1 cellular context compared by ENCODE assay signal in genomic region chr2:70888925-70889715, GRCh38.
TF ChIP-seq lines count a peak whose summit lies in the region.

No MANE protein-coding gene starts in this region.

TF ChIP-seq in HepG2, 621 proteins besides CTCF, POLR2A, EP300 and RAD21 (continues in another document):
- TF ChIP-seq HBP1 (CRISPR knock-in tag; IDR thresholded peaks at IDR 0.05; ENCODE audit: low read depth) (no peak), ZNF282 (IDR thresholded peaks at IDR 0.05; ENCODE audit: partially characterized antibody) (no peak), MXD4 (CRISPR knock-in tag; IDR thresholded peaks at IDR 0.05) (no peak), ZNF713 (CRISPR knock-in tag; IDR thresholded peaks at IDR 0.05) (no peak), MTF1 (CRISPR knock-in tag; IDR thresholded peaks at IDR 0.05) (no peak), AFF4 (CRISPR knock-in tag; IDR thresholded peaks at IDR 0.05) (no peak), MAFF (IDR thresholded peaks at IDR 0.05; ENCODE audit: low read depth, low read length) (no peak), ZFY (CRISPR knock-in tag; IDR thresholded peaks at IDR 0.05) (peak; percentile 47; the same call in 1 of the 2 replicates), ZNF788 (CRISPR knock-in tag; IDR thresholded peaks at IDR 0.05; ENCODE audit: borderline replicate concordance) (peak; percentile 27; the same call in 1 of the 2 replicates), CENPBD1 (CRISPR knock-in tag; IDR thresholded peaks at IDR 0.05; ENCODE audit: borderline replicate concordance, low read depth) (no peak), ZNF687 (CRISPR knock-in tag; IDR thresholded peaks at IDR 0.05) (peak; percentile 57), ZNF768 (CRISPR knock-in tag; IDR thresholded peaks at IDR 0.05) (peak; percentile 7; the same call in 1 of the 2 replicates), UBTF (CRISPR knock-in tag; IDR thresholded peaks at IDR 0.05) (peak; percentile 66; the same call in 1 of the 2 replicates), CBX1 (IDR thresholded peaks at IDR 0.05; ENCODE audit: low read depth) (no peak), ZNF431 (CRISPR knock-in tag; IDR thresholded peaks at IDR 0.05; ENCODE audit: borderline replicate concordance, low read depth) (no peak), ZFP36L2 (CRISPR knock-in tag; IDR thresholded peaks at IDR 0.05) (no peak), ATF7-NPFF (CRISPR knock-in tag; IDR thresholded peaks at IDR 0.05; ENCODE audit: low read depth) (no peak), NR0B2 (CRISPR knock-in tag; IDR thresholded peaks at IDR 0.05) (no peak), TCF7 (IDR thresholded peaks at IDR 0.05; ENCODE audit: low read depth) (0 out of 2 replicates have a peak, but pooled peaks have one; percentile 6), NFE2 (CRISPR knock-in tag; IDR thresholded peaks at IDR 0.05) (no peak), SKIL (CRISPR knock-in tag; IDR thresholded peaks at IDR 0.05; ENCODE audit: borderline replicate concordance) (peak; percentile 61; the same call in 1 of the 2 replicates), KLF12 (CRISPR knock-in tag; IDR thresholded peaks at IDR 0.05; ENCODE audit: borderline replicate concordance) (no peak), HES4 (CRISPR knock-in tag; IDR thresholded peaks at IDR 0.05; ENCODE audit: borderline replicate concordance) (no peak), ZNF407 (CRISPR knock-in tag; IDR thresholded peaks at IDR 0.05; ENCODE audit: not compliant biosample characterization) (no peak), ZNF839 (CRISPR knock-in tag; IDR thresholded peaks at IDR 0.05; ENCODE audit: borderline replicate concordance) (no peak), ZNF674 (CRISPR knock-in tag; IDR thresholded peaks at IDR 0.05; ENCODE audit: low read depth) (no peak), ZBTB1 (CRISPR knock-in tag; IDR thresholded peaks at IDR 0.05; ENCODE audit: borderline replicate concordance) (no peak), ZFX (CRISPR knock-in tag; IDR thresholded peaks at IDR 0.05; ENCODE audit: low read depth) (peak; percentile 20; the same call in 1 of the 2 replicates), ATAD3A (CRISPR knock-in tag; IDR thresholded peaks at IDR 0.05) (no peak), AKAP8 (CRISPR knock-in tag; IDR thresholded peaks at IDR 0.05) (no peak), PRMT3 (CRISPR knock-in tag; IDR thresholded peaks at IDR 0.05; ENCODE audit: borderline replicate concordance, low read depth) (no peak), NR2F6 (IDR thresholded peaks at IDR 0.05) (no peak), NR2F6 (CRISPR knock-in tag; IDR thresholded peaks at IDR 0.05) (peak; percentile 23; the same call in 1 of the 2 replicates)
